19 cellular contexts compared by ENCODE assay signal in the genomic region with DNA sequence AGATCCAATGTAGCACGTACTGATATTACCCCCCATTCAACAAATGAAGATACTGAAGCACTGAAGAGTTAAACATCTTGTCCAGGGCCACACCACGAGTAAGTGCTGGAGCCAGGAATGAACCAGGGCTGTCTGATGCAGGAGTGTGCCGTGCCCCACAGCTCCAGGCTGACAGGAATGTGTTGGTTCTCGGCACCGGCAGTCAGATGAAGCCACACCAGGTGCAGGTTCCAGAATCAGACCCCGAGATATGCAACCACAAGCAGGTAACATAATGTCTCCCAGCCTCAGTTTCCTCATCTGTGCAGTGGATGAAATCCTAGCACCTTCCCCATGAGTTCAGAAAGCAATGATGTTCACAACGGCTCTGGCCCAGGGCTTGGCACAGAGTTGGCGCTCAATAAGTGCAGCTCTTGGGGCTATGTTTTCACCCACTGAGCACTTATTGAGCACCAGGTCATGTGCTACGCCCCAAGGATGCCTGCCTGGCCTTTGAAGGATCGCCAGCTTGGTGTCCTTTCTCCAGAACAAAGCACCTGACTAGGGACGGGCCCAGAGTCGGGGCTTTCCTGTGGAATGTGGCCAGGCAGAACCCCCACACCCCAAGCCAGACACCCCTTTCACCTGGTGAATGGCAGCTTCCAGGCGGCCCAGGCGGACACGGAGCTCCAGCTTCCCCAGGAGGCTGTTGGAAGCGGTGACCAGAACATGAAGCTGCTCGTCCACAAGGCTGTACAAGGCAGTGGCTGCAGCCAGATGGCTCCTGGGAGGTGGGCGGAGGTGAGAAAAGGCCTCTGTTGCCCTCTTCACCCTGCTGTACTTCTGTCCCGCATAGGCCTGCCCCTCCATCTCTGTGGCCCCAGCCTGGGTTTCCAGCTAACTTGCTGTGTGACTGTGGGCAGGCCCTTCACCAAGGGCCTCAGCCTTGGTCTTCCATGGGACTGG. TPM values are rescaled to one million over a fixed set of nuclear protein-coding genes. Genes with fewer than 3 reads are reported as not detected.
"Had no signal": no experiment of that assay in that cellular context is flagged by ENCODE, and none has a peak within 500 bp of the region (broad histone marks: within the 10 kb centered on the region; RNA-seq: fewer than 3 reads in every experiment).

No MANE protein-coding gene starts in this region.

- H3K36me3 Mint-ChIP-seq: activated naive CD8-positive, alpha-beta T cell; memory B cell; naive thymus-derived CD8-positive, alpha-beta T cell; stimulated activated memory B cell treated with anti-CD40 and anti-IgM and Interleukin-4, amounts not matched to agents 10 μg/mL and 1 μg/mL and 100 μg/mL, for 72 hours had no signal

- H3K9me3 Mint-ChIP-seq: activated B cell treated with CpG ODN at 0.5 μM for 24 hours; activated CD4-positive, alpha-beta T cell treated with anti-CD3 and anti-CD28 coated beads, Interleukin-2, amount 10 ng/mL, durations not matched to agents 24 days and 14 days; central memory CD8-positive, alpha-beta T cell; memory B cell; naive thymus-derived CD8-positive, alpha-beta T cell; stimulated activated memory B cell treated with anti-CD40 and anti-IgM and Interleukin-4, amounts not matched to agents 10 μg/mL and 1 μg/mL and 100 μg/mL, for 72 hours had no signal

- H3K4me1 ChIP-seq: body of pancreas, transverse colon had no signal

- DNase-seq: activated B cell treated with CpG ODN at 0.5 μM for 24 hours; activated CD4-positive, alpha-beta T cell treated with anti-CD3 and anti-CD28 coated beads, Interleukin-2, amount 10 ng/mL, durations not matched to agents 24 days and 14 days; activated CD8-positive, alpha-beta memory T cell treated with anti-CD3 and anti-CD28 coated beads for 24 hours; activated gamma-delta T cell treated with Interleukin-2 at 50 U/mL for 16 hours; amniotic stem cell; body of pancreas; cortex of kidney; effector CD4-positive, alpha-beta T cell; hippocampal formation; left ventricle myocardium inferior; stimulated activated CD4-positive, alpha-beta T cell treated with anti-CD3 and anti-CD28 coated beads, Interleukin-2, amount 100 ng/mL, for 48 hours; T-helper 2 cell; transverse colon had no signal

- H3K4me3 ChIP-seq: body of pancreas, esophagus muscularis mucosa, left ventricle myocardium inferior, transverse colon had no signal

- H3K9me3 ChIP-seq: body of pancreas, esophagus muscularis mucosa, left ventricle myocardium inferior, transverse colon had no signal

- H3K27me3 Mint-ChIP-seq: activated CD4-positive, alpha-beta T cell treated with anti-CD3 and anti-CD28 coated beads, Interleukin-2, amount 10 ng/mL, durations not matched to agents 24 days and 14 days; memory B cell had no signal

- H3K27ac Mint-ChIP-seq: activated B cell treated with CpG ODN at 0.5 μM for 24 hours; activated CD4-positive, alpha-beta T cell treated with anti-CD3 and anti-CD28 coated beads, Interleukin-2, amount 10 ng/mL, durations not matched to agents 24 days and 14 days; activated naive CD8-positive, alpha-beta T cell; memory B cell; naive thymus-derived CD8-positive, alpha-beta T cell; stimulated activated memory B cell treated with anti-CD40 and anti-IgM and Interleukin-4, amounts not matched to agents 10 μg/mL and 1 μg/mL and 100 μg/mL, for 72 hours had no signal

- H3K4me1 Mint-ChIP-seq: activated CD4-positive, alpha-beta T cell treated with anti-CD3 and anti-CD28 coated beads, Interleukin-2, amount 10 ng/mL, durations not matched to agents 24 days and 14 days had no signal

- ATAC-seq: body of pancreas; naive thymus-derived CD8-positive, alpha-beta T cell; stimulated activated memory B cell treated with anti-CD40 and anti-IgM and Interleukin-4, amounts not matched to agents 10 μg/mL and 1 μg/mL and 100 μg/mL, for 72 hours had no signal

- H3K27ac ChIP-seq: body of pancreas, esophagus muscularis mucosa, transverse colon had no signal

- H3K36me3 ChIP-seq: left ventricle myocardium inferior, transverse colon had no signal

- H3K4me3 Mint-ChIP-seq: activated B cell treated with CpG ODN at 0.5 μM for 24 hours; activated CD4-positive, alpha-beta T cell treated with anti-CD3 and anti-CD28 coated beads, Interleukin-2, amount 10 ng/mL, durations not matched to agents 24 days and 14 days; activated naive CD8-positive, alpha-beta T cell; central memory CD8-positive, alpha-beta T cell; memory B cell; naive thymus-derived CD8-positive, alpha-beta T cell; stimulated activated memory B cell treated with anti-CD40 and anti-IgM and Interleukin-4, amounts not matched to agents 10 μg/mL and 1 μg/mL and 100 μg/mL, for 72 hours had no signal

- H3K27me3 ChIP-seq: body of pancreas, esophagus muscularis mucosa, transverse colon had no signal

RNA-seq across cellular contexts. Expression of a gene that starts 41.3 kb away (rescaled TPM):
- total RNA-seq: activated B cell treated with CpG ODN at 0.5 μM for 24 hours; activated CD4-positive, alpha-beta T cell treated with anti-CD3 and anti-CD28 coated beads, Interleukin-2, amount 10 ng/mL, durations not matched to agents 24 days and 14 days; naive thymus-derived CD8-positive, alpha-beta T cell had no signal
- polyA plus RNA-seq: naive thymus-derived CD8-positive, alpha-beta T cell had no signal

RNA-seq across cellular contexts. Expression of a gene that starts 54.2 kb away (rescaled TPM):
- total RNA-seq: naive thymus-derived CD8-positive, alpha-beta T cell had no signal
- polyA plus RNA-seq: naive thymus-derived CD8-positive, alpha-beta T cell had no signal
